Comparison of ENCODE assay signal across 19 cellular contexts in the genomic region with DNA sequence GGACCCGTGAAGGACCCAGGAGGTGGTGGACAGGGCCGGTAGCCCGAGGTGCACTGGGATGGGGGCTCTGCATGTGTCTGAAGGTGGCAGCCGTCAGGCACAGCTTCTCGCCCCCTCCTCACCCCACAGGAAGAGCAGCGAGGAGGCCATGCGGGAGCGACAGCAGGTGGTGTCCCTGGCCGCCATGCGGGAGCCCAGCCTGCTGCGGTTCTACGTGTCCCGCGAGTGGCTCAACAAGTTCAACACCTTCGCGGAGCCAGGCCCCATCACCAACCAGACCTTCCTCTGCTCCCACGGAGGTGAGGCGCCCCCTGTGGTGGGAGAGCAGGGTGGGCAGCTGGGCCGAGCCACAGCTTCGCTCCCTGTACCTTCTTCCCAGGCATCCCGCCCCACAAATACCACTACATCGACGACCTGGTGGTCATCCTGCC. TPM values are rescaled to one million over a fixed set of nuclear protein-coding genes. Genes with fewer than 3 reads are reported as not detected.
DNase-seq lines count a peak whose midpoint lies in the region; ATAC-seq and TF ChIP-seq lines count a peak whose summit lies in the region.
"Had no signal": no experiment of that assay in that cellular context is flagged by ENCODE, and none has a peak within 500 bp of the region (broad histone marks: within the 10 kb centered on the region; RNA-seq: fewer than 3 reads in every experiment).

No MANE protein-coding gene starts in this region.

- H3K27me3 Mint-ChIP-seq in progenitor cell of endocrine pancreas = no peaks in the 10 kb centered on the region
- H3K27me3 Mint-ChIP-seq: activated CD4-positive, alpha-beta memory T cell treated with anti-CD3 and anti-CD28 coated beads for 36 hours; memory B cell had no signal

- 0 out of 2 replicates have a peak, but pooled peaks have one; percentile 17 for TF ChIP-seq CTCF in LNCaP clone FGC (IDR thresholded peaks at IDR 0.05; ENCODE audit: control insufficient read depth, extremely low read depth, insufficient read depth)
- peak; percentile 14 for TF ChIP-seq CTCF in progenitor cell of endocrine pancreas (IDR thresholded peaks at IDR 0.05; ENCODE audit: unreplicated experiment)
- TF ChIP-seq CTCF in lower leg skin (IDR thresholded peaks at IDR 0.05) = no peak

- intact Hi-C loops in lower leg skin (cut with DNase I; ENCODE audit: low total_unique reads) = no loop called here

- no peak overlapping the region for H3K4me3 Mint-ChIP-seq in progenitor cell of endocrine pancreas (ENCODE audit: low read depth)
- H3K4me3 Mint-ChIP-seq: activated CD4-positive, alpha-beta memory T cell treated with anti-CD3 and anti-CD28 coated beads for 36 hours; CD8-positive, alpha-beta memory T cell; memory B cell had no signal

- H3K36me3 ChIP-seq in effector memory CD4-positive, alpha-beta T cell (ENCODE audit: control insufficient read depth, insufficient read depth, low read length) = peaks cover 30% of the 10 kb centered on the region
- H3K36me3 ChIP-seq: MG63 had no signal

- H3K4me1 ChIP-seq in effector memory CD4-positive, alpha-beta T cell (ENCODE audit: control insufficient read depth, insufficient read depth, low read length, poor library complexity, severe bottlenecking) = peaks cover 9% of the 10 kb centered on the region
- H3K4me1 ChIP-seq: ascending aorta, upper lobe of left lung had no signal

- H3K4me3 ChIP-seq in LNCaP clone FGC (ENCODE audit: low read depth, low read length) (no peak overlapping the region), lower leg skin (ENCODE audit: low read depth, poor library complexity, severe bottlenecking) (no peak overlapping the region)
- H3K4me3 ChIP-seq in effector memory CD4-positive, alpha-beta T cell (ENCODE audit: insufficient read depth, low read depth, low read length, poor library complexity, severe bottlenecking) = no peak overlapping the region
- H3K4me3 ChIP-seq: ascending aorta, MG63, upper lobe of left lung had no signal

- TF ChIP-seq POLR2A in lower leg skin (IDR thresholded peaks at IDR 0.05) = no peak

- no peak for ATAC-seq in HG02973 (IDR thresholded peaks at IDR 0.05; ENCODE audit: unreplicated experiment)

- no peaks in the 10 kb centered on the region for H3K9me3 Mint-ChIP-seq in progenitor cell of endocrine pancreas (ENCODE audit: low read depth)
- H3K9me3 Mint-ChIP-seq: activated CD4-positive, alpha-beta memory T cell treated with anti-CD3 and anti-CD28 coated beads for 36 hours; CD8-positive, alpha-beta memory T cell; memory B cell had no signal

- H3K9me3 ChIP-seq in effector memory CD4-positive, alpha-beta T cell (ENCODE audit: control insufficient read depth, low read length) = no peaks in the 10 kb centered on the region
- H3K9me3 ChIP-seq: ascending aorta, MG63, neutrophil, upper lobe of left lung had no signal

- H3K27ac ChIP-seq in effector memory CD4-positive, alpha-beta T cell (ENCODE audit: insufficient read depth, low read length, poor library complexity, severe bottlenecking) = peak overlapping the region; percentile 33
- H3K27ac ChIP-seq: ascending aorta, neutrophil, upper lobe of left lung had no signal

- no peaks in the 10 kb centered on the region for H3K4me1 Mint-ChIP-seq in progenitor cell of endocrine pancreas (ENCODE audit: low read depth)

- DNase-seq in DMS53 (lab: John Stamatoyannopoulos, UW) (peak; percentile 13), DMS53 treated with DMSO at 0.1 percent for 48 hours (lab: John Stamatoyannopoulos, UW; ENCODE audit: unreplicated experiment) (no peak), LNCaP clone FGC (ENCODE audit: low read depth) (no peak), progenitor cell of endocrine pancreas (ENCODE audit: low spot score, unreplicated experiment) (no peak), lower leg skin (ENCODE audit: low spot score in 2 of 2) (no peak), T-helper 9 cell (no peak)
- no peak for DNase-seq in effector memory CD4-positive, alpha-beta T cell
- DNase-seq: activated CD4-positive, alpha-beta memory T cell treated with anti-CD3 and anti-CD28 coated beads for 36 hours; activated effector memory CD4-positive, alpha-beta T cell treated with anti-CD3 and anti-CD28 coated beads, Interleukin-2, amount 50 U/mL, for 16 hours; CD8-positive, alpha-beta memory T cell; MG63; NCI-H2107; stimulated activated naive CD4-positive, alpha-beta T cell; T1000 had no signal

- WGBS in lower leg skin, 2 donors = 87 to 92% methylated on average over 23 of the region's 23 CpGs

- H3K36me3 Mint-ChIP-seq in progenitor cell of endocrine pancreas (ENCODE audit: insufficient read depth) = peaks cover 13% of the 10 kb centered on the region

- H3K27ac Mint-ChIP-seq in progenitor cell of endocrine pancreas = no peak overlapping the region
- H3K27ac Mint-ChIP-seq: memory B cell had no signal

- no peaks in the 10 kb centered on the region for H3K27me3 ChIP-seq in effector memory CD4-positive, alpha-beta T cell (replicated peaks; ENCODE audit: control insufficient read depth, insufficient read depth, low read length, poor library complexity, severe bottlenecking)
- H3K27me3 ChIP-seq: ascending aorta, MG63, neutrophil, upper lobe of left lung had no signal

RNA-seq across cellular contexts. Expression of gene USP20, which starts 39.9 kb away (rescaled TPM):
- 41.2 and 41.8 TPM in 2 replicates for total RNA-seq in progenitor cell of endocrine pancreas
- 10 to 100 TPM; 20.7 to 39.7 (median 36.1) TPM for total RNA-seq in lower leg skin

RNA-seq across cellular contexts. Expression of gene C9orf78, which starts 40.1 kb away (rescaled TPM):
- total RNA-seq in progenitor cell of endocrine pancreas (30.4 and 30.8 TPM in 2 replicates), lower leg skin (100 to 1,000 TPM in 1 of 4 donors, 10 to 100 TPM in 3; 56.3 to 105 (median 61.3) TPM)

RNA-seq across cellular contexts. Expression of gene TOR1A, which starts 51.3 kb away (rescaled TPM):
- total RNA-seq in progenitor cell of endocrine pancreas (33.1 and 39.0 TPM in 2 replicates), lower leg skin (10 to 100 TPM; 26.3 to 44.7 (median 37.7) TPM)

Comparison
In these comparisons a context has a peak if more than half of its experiments do, and no peak if none do; other contexts are left out.
1. CTCF ChIP-seq: peak in LNCaP clone FGC (single experiment) and progenitor cell of endocrine pancreas (single experiment); none in lower leg skin (0 of 3).